ENCODE assay signal across 8 cellular contexts in genomic region chr1:109985251-109986053, GRCh38. TPM values are rescaled to one million over a fixed set of nuclear protein-coding genes. Genes with fewer than 3 reads are reported as not detected.
DNase-seq lines count a peak whose midpoint lies in the region; ATAC-seq and TF ChIP-seq lines count a peak whose summit lies in the region.

No MANE protein-coding gene starts in this region.

- H3K4me1 ChIP-seq in HUES48 (ENCODE audit: control insufficient read depth, insufficient read depth, low read length) (peaks cover 33% of the 10 kb centered on the region), body of pancreas (peaks cover 53% of the 10 kb centered on the region), urinary bladder (ENCODE audit: insufficient read depth) (no peaks in the 10 kb centered on the region)

- H3K36me3 Mint-ChIP-seq in memory B cell: peaks cover 2% of the 10 kb centered on the region

- intact Hi-C loops in body of pancreas (cut with DNase I): loop anchor here (10.0 kb wide), 1 partner anchor 351 kb away; no protein-coding TSS in a partner anchor

- H3K9me3 Mint-ChIP-seq in memory B cell: no peaks in the 10 kb centered on the region

- peaks cover 7% of the 10 kb centered on the region; the same call in 1 of the 2 replicates for H3K27me3 ChIP-seq in HUES48 (ENCODE audit: control insufficient read depth, insufficient read depth, low read length)
- H3K27me3 ChIP-seq in body of pancreas: no peaks in the 10 kb centered on the region

- peaks cover 32% of the 10 kb centered on the region for H3K4me1 Mint-ChIP-seq in memory B cell

- ATAC-seq in body of pancreas (no peak), memory B cell (ENCODE audit: low read depth) (no peak), HG02981 (IDR thresholded peaks at IDR 0.05; ENCODE audit: unreplicated experiment) (no peak)

- H3K9ac ChIP-seq in HUES48 (ENCODE audit: low read depth, low read length): peak overlapping the region; percentile 90

- peak overlapping the region; percentile 97 for H3K4me3 Mint-ChIP-seq in memory B cell

- CTCF ChIA-PET in AG04449 (lab: Yijun Ruan, JAX): interaction anchor here (0.7 to 18.3 kb wide), 45 partner anchors 8 to 453 kb away, joined by 3 to 1425 read pairs (median 8); partner anchors contain the start of gene CSF1

- TF ChIP-seq CTCF in AG04449 (IDR thresholded peaks at IDR 0.05; ENCODE audit: insufficient read depth, low read length, missing control alignments) (no peak), body of pancreas (IDR thresholded peaks at IDR 0.05) (no peak)

- H3K36me3 ChIP-seq in HUES48 (ENCODE audit: control insufficient read depth, insufficient read depth, low read length) (peaks cover 4% of the 10 kb centered on the region; the same call in 1 of the 2 replicates), body of pancreas (replicated peaks in 1 of 2; ENCODE audit: insufficient read depth in 1 of 2, low read depth in 2 of 2) (no peaks in the 10 kb centered on the region), urinary bladder (ENCODE audit: insufficient read depth) (no peaks in the 10 kb centered on the region)

- no peak for DNase-seq in AG04449 (ENCODE audit: low read depth, low spot score)
- no peak for DNase-seq in body of pancreas
- no peak for DNase-seq in memory B cell (ENCODE audit: low spot score in 2 of 2)
- no peak for DNase-seq in RPMI8226
- no peak for DNase-seq in NCI-H2081 (lab: John Stamatoyannopoulos, UW)

- H3K27ac ChIP-seq in HUES48 (ENCODE audit: low read depth, low read length) (peak overlapping the region; percentile 91), body of pancreas (peak overlapping the region; percentile 95 to 98 (median 96)), urinary bladder (ENCODE audit: low read depth) (peak overlapping the region; percentile 97)

- H3K9me3 ChIP-seq in HUES48 (ENCODE audit: control insufficient read depth, insufficient read depth, low read length) (no peaks in the 10 kb centered on the region), body of pancreas (no peaks in the 10 kb centered on the region)

- H3K27me3 Mint-ChIP-seq in memory B cell: peaks cover 3% of the 10 kb centered on the region

- no peak for TF ChIP-seq POLR2A in body of pancreas (IDR thresholded peaks at IDR 0.05)

- H3K27ac Mint-ChIP-seq in memory B cell: peak overlapping the region; percentile 98

- 3 to 9% methylated on average over 11 to 22 of the region's 22 CpGs for WGBS in body of pancreas, 2 donors
- 9% methylated on average over 22 of the region's 22 CpGs for WGBS in urinary bladder

- H3K4me3 ChIP-seq in AG04449 (ENCODE audit: low read depth, low read length): peak overlapping the region; percentile 82
- peak overlapping the region; percentile 84 for H3K4me3 ChIP-seq in HUES48 (ENCODE audit: low read depth, low read length)
- peak overlapping the region; percentile 39 to 46 for H3K4me3 ChIP-seq in body of pancreas
- peak overlapping the region; percentile 78 for H3K4me3 ChIP-seq in urinary bladder (ENCODE audit: low read depth, low read length)

- POLR2A ChIA-PET in AG04449 (lab: Yijun Ruan, JAX): interaction anchor here (0.9 to 1.5 kb wide), 4 partner anchors 19 to 415 kb away, joined by 3 to 18 read pairs (median 6); no protein-coding TSS in a partner anchor

RNA-seq across cellular contexts. Expression of gene AHCYL1, which starts 0.9 kb away (rescaled TPM):
- total RNA-seq in body of pancreas: 10 to 100 TPM; 38.4 to 61.6 TPM
- total RNA-seq in urinary bladder: 46.2 TPM
- 68.1 TPM for polyA plus RNA-seq in urinary bladder

RNA-seq across cellular contexts. Expression of gene STRIP1, which starts 49.0 kb away (rescaled TPM):
- total RNA-seq in body of pancreas (10 to 100 TPM; 22.7 to 24.1 TPM), urinary bladder (46.0 TPM)
- 26.5 TPM for polyA plus RNA-seq in urinary bladder
